In genomic region chrX:107823456-107823855, GRCh38 we compare ENCODE assay signal across 21 cellular contexts. TPM values are rescaled to one million over a fixed set of nuclear protein-coding genes. Genes with fewer than 3 reads are reported as not detected.
DNase-seq lines count a peak whose midpoint lies in the region; ATAC-seq and TF ChIP-seq lines count a peak whose summit lies in the region.
"Had no signal": no experiment of that assay in that cellular context is flagged by ENCODE, and none has a peak within 500 bp of the region (broad histone marks: within the 10 kb centered on the region; RNA-seq: fewer than 3 reads in every experiment).

No MANE protein-coding gene starts in this region.

- H3K27me3 ChIP-seq in skeletal muscle satellite cell (ENCODE audit: control insufficient read depth, insufficient read depth, low read length) = no peaks in the 10 kb centered on the region
- no peaks in the 10 kb centered on the region for H3K27me3 ChIP-seq in CD4-positive, alpha-beta memory T cell (ENCODE audit: insufficient read depth, low read length)
- H3K27me3 ChIP-seq: pancreas, thyroid gland had no signal

- H3K27me3 Mint-ChIP-seq in activated naive CD8-positive, alpha-beta T cell treated with anti-CD3 and anti-CD28 coated beads, Interleukin-2, amount 50 U/mL, for 24 hours = peaks cover 8% of the 10 kb centered on the region
- H3K27me3 Mint-ChIP-seq in activated naive CD8-positive, alpha-beta T cell treated with anti-CD3 and anti-CD28 coated beads for 36 hours = no peaks in the 10 kb centered on the region
- peaks cover 0 to 3% of the 10 kb centered on the region in 2 donors for H3K27me3 Mint-ChIP-seq in CD4-positive, alpha-beta memory T cell
- H3K27me3 Mint-ChIP-seq in natural killer cell treated with Interleukin-12 subunit alpha and Interleukin-12 subunit beta and Interleukin-15 and Interleukin-18, amount 100 ng/mL, for 72 hours = peaks cover 31 to 35% of the 10 kb centered on the region in 2 donors

- peak overlapping the region; percentile 9 for H3K27ac Mint-ChIP-seq in activated naive CD8-positive, alpha-beta T cell treated with anti-CD3 and anti-CD28 coated beads, Interleukin-2, amount 50 U/mL, for 24 hours
- no peak overlapping the region for H3K27ac Mint-ChIP-seq in activated naive CD8-positive, alpha-beta T cell treated with anti-CD3 and anti-CD28 coated beads for 36 hours
- H3K27ac Mint-ChIP-seq in CD4-positive, alpha-beta memory T cell = peak overlapping the region in 2 of 7 donors; percentile 4 to 5
- H3K27ac Mint-ChIP-seq in natural killer cell treated with Interleukin-12 subunit alpha and Interleukin-12 subunit beta and Interleukin-15 and Interleukin-18, amount 100 ng/mL, for 72 hours = no peak overlapping the region
- H3K27ac Mint-ChIP-seq: activated T-helper 1 cell treated with anti-CD3 and anti-CD28 coated beads, Interleukin-12 subunit alpha, Interleukin-12 subunit beta, Interleukin-2, Interleukin-4 antibody, amounts not matched to agents 30 ng/mL and 10 ng/mL and 1 ng/mL, durations not matched to agents 14 hours and 24 hours and 36 hours; mesothelial cell of epicardium had no signal

- no peak for TF ChIP-seq CTCF in fibroblast of pulmonary artery (IDR thresholded peaks at IDR 0.05; ENCODE audit: low read length, missing control alignments)

- POLR2A ChIA-PET in CD4-positive, alpha-beta memory T cell (lab: Charles Lee; ENCODE audit: partially characterized antibody) = no interaction called here

- H3K4me2 ChIP-seq in skeletal muscle satellite cell (ENCODE audit: low read length) = peak overlapping the region; percentile 72

- H3K36me3 Mint-ChIP-seq in activated naive CD8-positive, alpha-beta T cell treated with anti-CD3 and anti-CD28 coated beads, Interleukin-2, amount 50 U/mL, for 24 hours (ENCODE audit: low read depth) = no peaks in the 10 kb centered on the region
- no peaks in the 10 kb centered on the region for H3K36me3 Mint-ChIP-seq in activated naive CD8-positive, alpha-beta T cell treated with anti-CD3 and anti-CD28 coated beads for 36 hours
- H3K36me3 Mint-ChIP-seq in CD4-positive, alpha-beta memory T cell = peaks cover 0 to 3% of the 10 kb centered on the region in 2 donors
- no peaks in the 10 kb centered on the region for H3K36me3 Mint-ChIP-seq in natural killer cell treated with Interleukin-12 subunit alpha and Interleukin-12 subunit beta and Interleukin-15 and Interleukin-18, amount 100 ng/mL, for 72 hours
- H3K36me3 Mint-ChIP-seq: mesothelial cell of epicardium had no signal

- no peak overlapping the region for H3K4me3 Mint-ChIP-seq in activated naive CD8-positive, alpha-beta T cell treated with anti-CD3 and anti-CD28 coated beads, Interleukin-2, amount 50 U/mL, for 24 hours
- no peak overlapping the region for H3K4me3 Mint-ChIP-seq in activated naive CD8-positive, alpha-beta T cell treated with anti-CD3 and anti-CD28 coated beads for 36 hours
- H3K4me3 Mint-ChIP-seq in CD4-positive, alpha-beta memory T cell = peak overlapping the region in 2 of 8 donors; percentile 10 to 40
- no peak overlapping the region for H3K4me3 Mint-ChIP-seq in natural killer cell treated with Interleukin-12 subunit alpha and Interleukin-12 subunit beta and Interleukin-15 and Interleukin-18, amount 100 ng/mL, for 72 hours
- H3K4me3 Mint-ChIP-seq: activated T-helper 1 cell treated with anti-CD3 and anti-CD28 coated beads, Interleukin-12 subunit alpha, Interleukin-12 subunit beta, Interleukin-2, Interleukin-4 antibody, amounts not matched to agents 30 ng/mL and 10 ng/mL and 1 ng/mL, durations not matched to agents 14 hours and 24 hours and 36 hours; mesothelial cell of epicardium had no signal

- no peak overlapping the region for H3K27ac ChIP-seq in CD4-positive, alpha-beta memory T cell (ENCODE audit: low read depth, low read length)
- H3K27ac ChIP-seq: pancreas, thyroid gland had no signal

- DNase-seq in activated naive CD8-positive, alpha-beta T cell treated with anti-CD3 and anti-CD28 coated beads, Interleukin-2, amount 50 U/mL, for 24 hours = no peak
- no peak for DNase-seq in activated naive CD8-positive, alpha-beta T cell treated with anti-CD3 and anti-CD28 coated beads for 36 hours
- peak; percentile 21 for DNase-seq in SW480 (ENCODE audit: low spot score)
- peak; percentile 89 for DNase-seq in fibroblast of pulmonary artery (ENCODE audit: low read depth)
- DNase-seq in stimulated activated CD8-positive, alpha-beta memory T cell treated with anti-CD3 and anti-CD28 coated beads, Interleukin-4, amount 100 ng/mL, for 48 hours = no peak
- DNase-seq in CD4-positive, alpha-beta memory T cell = no peak
- DNase-seq in natural killer cell treated with Interleukin-12 subunit alpha and Interleukin-12 subunit beta and Interleukin-15 and Interleukin-18, amount 100 ng/mL, for 72 hours (ENCODE audit: low spot score) = no peak
- DNase-seq: activated CD4-positive, alpha-beta T cell treated with anti-CD3 and anti-CD28 coated beads for 48 hours; NCI-H1105 treated with DMSO at 0.1 percent for 48 hours; NCI-H345; OCI-M1; pancreas; stimulated activated CD4-positive, alpha-beta T cell treated with anti-CD3 and anti-CD28 coated beads, Interleukin-15, amount 100 ng/mL, for 24 hours; thyroid gland had no signal

- peaks cover 4% of the 10 kb centered on the region for H3K9me3 Mint-ChIP-seq in activated naive CD8-positive, alpha-beta T cell treated with anti-CD3 and anti-CD28 coated beads, Interleukin-2, amount 50 U/mL, for 24 hours
- H3K9me3 Mint-ChIP-seq in activated naive CD8-positive, alpha-beta T cell treated with anti-CD3 and anti-CD28 coated beads for 36 hours = peaks cover 2% of the 10 kb centered on the region
- H3K9me3 Mint-ChIP-seq in CD4-positive, alpha-beta memory T cell = peaks cover 0 to 7% (median 5%) of the 10 kb centered on the region in 8 donors
- H3K9me3 Mint-ChIP-seq in natural killer cell treated with Interleukin-12 subunit alpha and Interleukin-12 subunit beta and Interleukin-15 and Interleukin-18, amount 100 ng/mL, for 72 hours = no peaks in the 10 kb centered on the region
- H3K9me3 Mint-ChIP-seq: activated T-helper 1 cell treated with anti-CD3 and anti-CD28 coated beads, Interleukin-12 subunit alpha, Interleukin-12 subunit beta, Interleukin-2, Interleukin-4 antibody, amounts not matched to agents 30 ng/mL and 10 ng/mL and 1 ng/mL, durations not matched to agents 14 hours and 24 hours and 36 hours had no signal

- CTCF ChIA-PET in CD4-positive, alpha-beta memory T cell (lab: Charles Lee; ENCODE audit: partially characterized antibody) = interaction anchor here (1.5 kb wide), 1 partner anchor 925 kb away, joined by 3 read pairs; no protein-coding TSS in a partner anchor

- H3K4me1 ChIP-seq in skeletal muscle satellite cell (ENCODE audit: control insufficient read depth, insufficient read depth, low read length) = peaks cover 17% of the 10 kb centered on the region
- H3K4me1 ChIP-seq in CD4-positive, alpha-beta memory T cell (ENCODE audit: insufficient read depth, low read length) = peaks cover 19% of the 10 kb centered on the region
- H3K4me1 ChIP-seq: pancreas, thyroid gland had no signal

- peaks cover 6% of the 10 kb centered on the region for H3K9me3 ChIP-seq in skeletal muscle satellite cell (replicated peaks; ENCODE audit: low read length)
- H3K9me3 ChIP-seq in CD4-positive, alpha-beta memory T cell (ENCODE audit: control insufficient read depth in 1 of 2, low read length in 2 of 2) = no peaks in the 10 kb centered on the region
- H3K9me3 ChIP-seq: pancreas, thyroid gland had no signal

- H3K4me3 ChIP-seq in fibroblast of pulmonary artery (replicated peaks; ENCODE audit: low read depth, low read length) = peak overlapping the region; percentile 14
- H3K4me3 ChIP-seq in skeletal muscle satellite cell (ENCODE audit: low read length) = no peak overlapping the region
- no peak overlapping the region for H3K4me3 ChIP-seq in CD4-positive, alpha-beta memory T cell (ENCODE audit: low read length in 2 of 2)
- H3K4me3 ChIP-seq: GM12878, pancreas, thyroid gland had no signal

- no peak overlapping the region for H3K9ac ChIP-seq in skeletal muscle satellite cell (ENCODE audit: low read depth, low read length)

- H3K36me3 ChIP-seq in skeletal muscle satellite cell (ENCODE audit: insufficient read depth, low read length) = no peaks in the 10 kb centered on the region
- no peaks in the 10 kb centered on the region for H3K36me3 ChIP-seq in CD4-positive, alpha-beta memory T cell (ENCODE audit: insufficient read depth, low read length)
- H3K36me3 ChIP-seq: pancreas, thyroid gland had no signal

- no peak for ATAC-seq in activated naive CD8-positive, alpha-beta T cell treated with anti-CD3 and anti-CD28 coated beads, Interleukin-2, amount 50 U/mL, for 24 hours
- ATAC-seq in natural killer cell treated with Interleukin-12 subunit alpha and Interleukin-12 subunit beta and Interleukin-15 and Interleukin-18, amount 100 ng/mL, for 72 hours = no peak
- ATAC-seq: GM12878, pancreas had no signal

- peaks cover 38% of the 10 kb centered on the region for H3K4me1 Mint-ChIP-seq in activated naive CD8-positive, alpha-beta T cell treated with anti-CD3 and anti-CD28 coated beads, Interleukin-2, amount 50 U/mL, for 24 hours
- peaks cover 30% of the 10 kb centered on the region for H3K4me1 Mint-ChIP-seq in activated naive CD8-positive, alpha-beta T cell treated with anti-CD3 and anti-CD28 coated beads for 36 hours
- peaks cover 20 to 35% (median 28%) of the 10 kb centered on the region in 4 donors for H3K4me1 Mint-ChIP-seq in CD4-positive, alpha-beta memory T cell
- H3K4me1 Mint-ChIP-seq in natural killer cell treated with Interleukin-12 subunit alpha and Interleukin-12 subunit beta and Interleukin-15 and Interleukin-18, amount 100 ng/mL, for 72 hours (ENCODE audit: low read depth in 2 of 2) = peaks cover 8 to 15% of the 10 kb centered on the region in 2 donors

- intact Hi-C loops in CD4-positive, alpha-beta memory T cell (cut with micrococcal nuclease) = no loop called here

RNA-seq across cellular contexts. Expression of gene MID2, which starts 2.2 kb away (rescaled TPM):
- total RNA-seq in activated naive CD8-positive, alpha-beta T cell treated with anti-CD3 and anti-CD28 coated beads for 36 hours = 1 to 10 TPM; 7.6 to 9.3 TPM
- 10.1 and 10.5 TPM in 2 replicates for total RNA-seq in skeletal muscle satellite cell (2012; rRNA removed)
- total RNA-seq in CD4-positive, alpha-beta memory T cell = 10 to 100 TPM; 18.6 to 20.0 TPM
- polyA plus RNA-seq in CD4-positive, alpha-beta memory T cell = 10 to 100 TPM in 1 of 2 donors, 1 to 10 TPM in 1; 8.8 to 11.4 TPM
- 1 to 10 TPM in 1 of 2 donors, under 1 TPM in 1; 0.74 to 2.0 TPM for total RNA-seq in natural killer cell treated with Interleukin-12 subunit alpha and Interleukin-12 subunit beta and Interleukin-15 and Interleukin-18, amount 100 ng/mL, for 72 hours

RNA-seq across cellular contexts. Expression of gene NCBP2L, which starts 45.9 kb away (rescaled TPM):
- not detected for total RNA-seq in activated naive CD8-positive, alpha-beta T cell treated with anti-CD3 and anti-CD28 coated beads for 36 hours
- not detected in 2 replicates for total RNA-seq in skeletal muscle satellite cell (2012; rRNA removed)
- not detected for total RNA-seq in CD4-positive, alpha-beta memory T cell
- polyA plus RNA-seq in CD4-positive, alpha-beta memory T cell = not detected
- not detected for total RNA-seq in natural killer cell treated with Interleukin-12 subunit alpha and Interleukin-12 subunit beta and Interleukin-15 and Interleukin-18, amount 100 ng/mL, for 72 hours
- total RNA-seq: A172; activated T-helper 1 cell treated with anti-CD3 and anti-CD28 coated beads, Interleukin-12 subunit alpha, Interleukin-12 subunit beta, Interleukin-2, Interleukin-4 antibody, amounts not matched to agents 30 ng/mL and 10 ng/mL and 1 ng/mL, durations not matched to agents 14 hours and 24 hours and 36 hours; bronchial epithelial cell; GM12878; mesothelial cell of epicardium; T-helper 1 cell treated with Interleukin-12 subunit alpha and Interleukin-12 subunit beta and Interleukin-4 antibody, amounts not matched to agents 30 ng/mL and 1 ng/mL, for 36 hours; thyroid gland had no signal
- polyA plus RNA-seq: GM12878 had no signal

RNA-seq across cellular contexts. Expression of gene TSC22D3, which starts 47.9 kb away (rescaled TPM):
- total RNA-seq in activated naive CD8-positive, alpha-beta T cell treated with anti-CD3 and anti-CD28 coated beads for 36 hours = 10 to 100 TPM; 25.2 to 29.7 TPM
- 24.9 and 25.6 TPM in 2 replicates for total RNA-seq in skeletal muscle satellite cell (2012; rRNA removed)
- 100 to 1,000 TPM; 195 to 202 TPM for total RNA-seq in CD4-positive, alpha-beta memory T cell
- 1,000 to 10,000 TPM in 1 of 2 donors, 100 to 1,000 TPM in 1; 760 to 1,424 TPM for polyA plus RNA-seq in CD4-positive, alpha-beta memory T cell
- total RNA-seq in natural killer cell treated with Interleukin-12 subunit alpha and Interleukin-12 subunit beta and Interleukin-15 and Interleukin-18, amount 100 ng/mL, for 72 hours = 10 to 100 TPM in 1 of 2 donors, 1 to 10 TPM in 1; 8.6 to 20.3 TPM

Comparison
In these comparisons a context has a peak if more than half of its experiments do, and no peak if none do; other contexts are left out.
1. DNase-seq: peak in SW480 (single experiment) and fibroblast of pulmonary artery (single experiment); none in activated naive CD8-positive, alpha-beta T cell treated with anti-CD3 and anti-CD28 coated beads, Interleukin-2, amount 50 U/mL, for 24 hours (single experiment), activated naive CD8-positive, alpha-beta T cell treated with anti-CD3 and anti-CD28 coated beads for 36 hours (single experiment), stimulated activated CD8-positive, alpha-beta memory T cell treated with anti-CD3 and anti-CD28 coated beads, Interleukin-4, amount 100 ng/mL, for 48 hours (single experiment), CD4-positive, alpha-beta memory T cell (0 of 5) and natural killer cell treated with Interleukin-12 subunit alpha and Interleukin-12 subunit beta and Interleukin-15 and Interleukin-18, amount 100 ng/mL, for 72 hours (single experiment).
2. RNA of gene TSC22D3, which starts 47.9 kb away (total RNA-seq): 195 to 202 TPM in CD4-positive, alpha-beta memory T cell; 25.2 to 29.7 TPM in activated naive CD8-positive, alpha-beta T cell treated with anti-CD3 and anti-CD28 coated beads for 36 hours and 8.6 to 20.3 TPM in natural killer cell treated with Interleukin-12 subunit alpha and Interleukin-12 subunit beta and Interleukin-15 and Interleukin-18, amount 100 ng/mL, for 72 hours; every median in the first group is over 4 times any median in the second.